In the genomic region with DNA sequence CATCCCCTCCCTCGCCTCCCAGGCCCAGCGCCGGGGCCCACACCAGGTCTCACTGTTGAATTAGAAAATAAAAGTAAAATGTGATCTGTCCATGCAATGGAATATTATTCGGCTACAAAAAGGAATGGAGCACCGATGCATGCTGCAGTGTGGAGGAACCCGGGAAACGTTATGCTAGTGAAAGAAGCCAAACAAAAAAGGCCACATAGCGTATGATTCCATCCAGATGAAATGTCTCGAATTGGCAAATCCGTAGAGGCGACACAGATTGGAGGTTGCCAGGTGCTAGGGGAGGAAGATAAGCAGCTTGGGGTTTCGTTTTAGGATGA, we compare ENCODE assay signal across 9 cellular contexts. TPM values are rescaled to one million over a fixed set of nuclear protein-coding genes. Genes with fewer than 3 reads are reported as not detected.
DNase-seq lines count a peak whose midpoint lies in the region; ATAC-seq lines count a peak whose summit lies in the region.
"Had no signal": no experiment of that assay in that cellular context is flagged by ENCODE, and none has a peak within 500 bp of the region (broad histone marks: within the 10 kb centered on the region; RNA-seq: fewer than 3 reads in every experiment).

No MANE protein-coding gene starts in this region.

- H3K4me1 Mint-ChIP-seq in activated CD8-positive, alpha-beta T cell treated with anti-CD3 and anti-CD28 coated beads, Interleukin-2, amount 10 ng/mL, durations not matched to agents 7 days and 5 days (ENCODE audit: low read depth), result peaks cover 33% of the 10 kb centered on the region
- peaks cover 33 to 40% of the 10 kb centered on the region in 2 donors for H3K4me1 Mint-ChIP-seq in immature natural killer cell
- peaks cover 43% of the 10 kb centered on the region for H3K4me1 Mint-ChIP-seq in stimulated activated naive CD8-positive, alpha-beta T cell treated with anti-CD3 and anti-CD28 coated beads, Interleukin-15, amount 100 ng/mL, for 72 hours

- no peak overlapping the region for H3K27ac Mint-ChIP-seq in activated CD8-positive, alpha-beta T cell treated with anti-CD3 and anti-CD28 coated beads, Interleukin-2, amount 10 ng/mL, durations not matched to agents 7 days and 5 days
- H3K27ac Mint-ChIP-seq in immature natural killer cell, result peak overlapping the region in 5 of 6 donors; percentile 12 to 88 (median 62)
- H3K27ac Mint-ChIP-seq in stimulated activated naive CD8-positive, alpha-beta T cell treated with anti-CD3 and anti-CD28 coated beads, Interleukin-15, amount 100 ng/mL, for 72 hours, result peak overlapping the region in 1 of 2 donors; percentile 95

- H3K36me3 Mint-ChIP-seq in activated CD8-positive, alpha-beta T cell treated with anti-CD3 and anti-CD28 coated beads, Interleukin-2, amount 10 ng/mL, durations not matched to agents 7 days and 5 days (ENCODE audit: low read depth), result peaks cover 9% of the 10 kb centered on the region
- H3K36me3 Mint-ChIP-seq in immature natural killer cell, result peaks cover 0 to 15% (median 8%) of the 10 kb centered on the region in 3 donors

- H3K27me3 ChIP-seq in HUES64 (ENCODE audit: insufficient read depth, low read length), result peaks cover 36% of the 10 kb centered on the region

- H3K9ac ChIP-seq in HUES64 (ENCODE audit: low read depth, low read length), result no peak overlapping the region

- CTCF ChIA-PET in activated CD8-positive, alpha-beta T cell treated with anti-CD3 and anti-CD28 coated beads, Interleukin-2, amount 10 ng/mL, durations not matched to agents 7 days and 5 days (lab: Charles Lee), result interaction anchor here (3.3 kb wide), 1 partner anchor 136 kb away, joined by 16 read pairs; no protein-coding TSS in a partner anchor

- no peaks in the 10 kb centered on the region for H3K4me1 ChIP-seq in HUES64 (ENCODE audit: insufficient read depth, low read length)

- no peak for DNase-seq in activated CD8-positive, alpha-beta T cell treated with anti-CD3 and anti-CD28 coated beads, Interleukin-2, amount 10 ng/mL, durations not matched to agents 7 days and 5 days
- DNase-seq in immature natural killer cell, result no peak
- DNase-seq in stimulated activated naive CD8-positive, alpha-beta T cell treated with anti-CD3 and anti-CD28 coated beads, Interleukin-15, amount 100 ng/mL, for 72 hours, result no peak
- DNase-seq in cerebellar cortex (ENCODE audit: low spot score), result no peak
- DNase-seq: SIG-M5 had no signal

- H3K9me3 Mint-ChIP-seq in activated CD8-positive, alpha-beta T cell treated with anti-CD3 and anti-CD28 coated beads, Interleukin-2, amount 10 ng/mL, durations not matched to agents 7 days and 5 days (ENCODE audit: insufficient read depth), result no peaks in the 10 kb centered on the region
- H3K9me3 Mint-ChIP-seq in immature natural killer cell, result peaks cover 0 to 2% (median 0%) of the 10 kb centered on the region in 6 donors
- H3K9me3 Mint-ChIP-seq in stimulated activated naive CD8-positive, alpha-beta T cell treated with anti-CD3 and anti-CD28 coated beads, Interleukin-15, amount 100 ng/mL, for 72 hours, result no peaks in the 10 kb centered on the region

- ATAC-seq in activated CD8-positive, alpha-beta T cell treated with anti-CD3 and anti-CD28 coated beads, Interleukin-2, amount 10 ng/mL, durations not matched to agents 7 days and 5 days, result no peak
- ATAC-seq in stimulated activated naive CD8-positive, alpha-beta T cell treated with anti-CD3 and anti-CD28 coated beads, Interleukin-15, amount 100 ng/mL, for 72 hours, result no peak
- ATAC-seq in GM21515 (IDR thresholded peaks at IDR 0.05; ENCODE audit: unreplicated experiment), result no peak
- no peak for ATAC-seq in GM19395 (IDR thresholded peaks at IDR 0.05; ENCODE audit: unreplicated experiment)

- no peak overlapping the region for H3K27ac ChIP-seq in HUES64 (ENCODE audit: low read depth, low read length)
- H3K27ac ChIP-seq: neutrophil had no signal

- H3K36me3 ChIP-seq in HUES64 (ENCODE audit: insufficient read depth, low read length), result no peaks in the 10 kb centered on the region
- H3K36me3 ChIP-seq: neutrophil had no signal

- peaks cover 11% of the 10 kb centered on the region for H3K27me3 Mint-ChIP-seq in activated CD8-positive, alpha-beta T cell treated with anti-CD3 and anti-CD28 coated beads, Interleukin-2, amount 10 ng/mL, durations not matched to agents 7 days and 5 days (ENCODE audit: low read depth)
- peaks cover 0 to 11% (median 8%) of the 10 kb centered on the region in 3 donors for H3K27me3 Mint-ChIP-seq in immature natural killer cell (ENCODE audit: low read depth in 3 of 3)
- peaks cover 19% of the 10 kb centered on the region for H3K27me3 Mint-ChIP-seq in stimulated activated naive CD8-positive, alpha-beta T cell treated with anti-CD3 and anti-CD28 coated beads, Interleukin-15, amount 100 ng/mL, for 72 hours

- WGBS in HUES64, result 88% methylated on average over 12 of the region's 12 CpGs

- POLR2A ChIA-PET in activated CD8-positive, alpha-beta T cell treated with anti-CD3 and anti-CD28 coated beads, Interleukin-2, amount 10 ng/mL, durations not matched to agents 7 days and 5 days (lab: Charles Lee), result no interaction called here

- peak overlapping the region; percentile 76 for H3K4me3 Mint-ChIP-seq in activated CD8-positive, alpha-beta T cell treated with anti-CD3 and anti-CD28 coated beads, Interleukin-2, amount 10 ng/mL, durations not matched to agents 7 days and 5 days
- peak overlapping the region; percentile 81 to 88 (median 84) for H3K4me3 Mint-ChIP-seq in immature natural killer cell
- peak overlapping the region; percentile 91 to 97 for H3K4me3 Mint-ChIP-seq in stimulated activated naive CD8-positive, alpha-beta T cell treated with anti-CD3 and anti-CD28 coated beads, Interleukin-15, amount 100 ng/mL, for 72 hours

- peak overlapping the region; percentile 64; the same call in 1 of the 2 replicates for H3K4me3 ChIP-seq in HUES64 (ENCODE audit: low read length)

- H3K9me3 ChIP-seq in HUES64 (ENCODE audit: insufficient read depth, low read depth, low read length), result no peaks in the 10 kb centered on the region
- H3K9me3 ChIP-seq: neutrophil had no signal

RNA-seq across cellular contexts. Expression of gene ADCY9, which starts 1.0 kb away (rescaled TPM):
- polyA plus RNA-seq in HUES64 (2013, experiment 1 of 2), result 3.6 TPM
- 4.8 TPM for polyA plus RNA-seq in HUES64 (2013, experiment 2 of 2)
- total RNA-seq in activated CD8-positive, alpha-beta T cell treated with anti-CD3 and anti-CD28 coated beads, Interleukin-2, amount 10 ng/mL, durations not matched to agents 7 days and 5 days, result 1 to 10 TPM; 6.2 to 6.3 TPM
- polyA plus RNA-seq in immature natural killer cell, result 1 to 10 TPM; 1.1 to 1.5 (median 1.4) TPM
